In the genomic region with DNA sequence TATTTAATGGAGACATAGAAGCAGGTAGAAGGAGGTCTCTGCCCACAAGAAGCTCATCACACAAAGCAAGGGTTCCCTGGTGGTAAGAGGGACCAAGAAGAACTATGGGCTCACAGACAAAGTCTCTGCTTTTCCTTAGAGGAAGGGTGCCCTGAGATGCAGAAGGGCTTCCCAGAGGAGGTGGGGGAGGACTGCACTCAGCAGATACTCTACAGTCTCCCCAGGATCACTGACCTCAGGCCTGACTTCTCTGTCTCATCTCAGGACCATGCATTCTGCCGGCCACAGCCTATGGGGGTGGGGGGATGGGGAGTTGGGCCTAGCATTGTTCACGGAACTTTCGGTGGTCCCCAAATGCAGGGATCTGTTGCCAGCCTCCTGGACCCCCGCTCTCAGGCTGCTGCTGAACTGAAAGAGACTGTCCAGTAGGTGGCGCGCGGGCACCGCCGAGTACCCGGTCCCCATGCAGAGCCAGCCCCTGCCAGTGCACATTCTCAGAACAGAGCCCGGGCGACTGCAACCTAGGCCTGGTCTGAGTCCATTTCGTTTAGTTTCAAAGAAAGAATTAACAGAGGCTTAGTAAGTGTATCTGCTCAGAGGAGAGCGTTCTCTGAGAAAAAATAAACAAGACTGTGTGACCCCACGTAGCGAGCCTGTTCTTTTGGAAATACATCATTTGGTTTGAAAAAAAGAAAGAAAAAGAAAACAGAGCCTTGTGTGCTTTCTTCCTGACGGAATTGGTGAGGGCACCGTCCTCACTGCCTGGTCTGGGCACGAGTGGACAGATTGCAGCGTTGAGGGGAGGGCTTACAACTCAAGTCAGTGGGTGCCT, we compare ENCODE assay signal across 9 cellular contexts.
DNase-seq lines count a peak whose midpoint lies in the region; ATAC-seq and TF ChIP-seq lines count a peak whose summit lies in the region.
"Had no signal": no experiment of that assay in that cellular context is flagged by ENCODE, and none has a peak within 500 bp of the region (broad histone marks: within the 10 kb centered on the region; RNA-seq: fewer than 3 reads in every experiment).

No MANE protein-coding gene starts in this region.

- peak; percentile 73 for TF ChIP-seq CTCF in epithelial cell of proximal tubule (conservative IDR thresholded peaks at IDR 0.05; ENCODE audit: low read depth, low read length)

- H3K4me1 Mint-ChIP-seq in activated CD4-positive, alpha-beta T cell treated with anti-CD3 and anti-CD28 coated beads, Interleukin-2, amount 10 ng/mL, durations not matched to agents 7 days and 5 days: no peaks in the 10 kb centered on the region
- H3K4me1 Mint-ChIP-seq: CD4-positive, alpha-beta memory T cell had no signal

- H3K36me3 ChIP-seq in stomach smooth muscle (ENCODE audit: control insufficient read depth in 2 of 2, insufficient read depth in 2 of 2, low read length in 2 of 2): no peaks in the 10 kb centered on the region

- H3K27ac ChIP-seq in stomach smooth muscle (ENCODE audit: low read length): no peak overlapping the region

- no peak overlapping the region for H3K4me3 Mint-ChIP-seq in activated CD4-positive, alpha-beta T cell treated with anti-CD3 and anti-CD28 coated beads, Interleukin-2, amount 10 ng/mL, durations not matched to agents 7 days and 5 days

- DNase-seq in NCI-H524 (lab: John Stamatoyannopoulos, UW): peak; percentile 3 to 58
- DNase-seq in NCI-H524 treated with DMSO at 0.1 percent for 48 hours (lab: John Stamatoyannopoulos, UW): no peak
- peak; percentile 38 for DNase-seq in NCI-H2171 (lab: John Stamatoyannopoulos, UW)
- peak; percentile 49 for DNase-seq in activated CD4-positive, alpha-beta T cell treated with anti-CD3 and anti-CD28 coated beads, Interleukin-2, amount 10 ng/mL, durations not matched to agents 7 days and 5 days
- DNase-seq in epithelial cell of proximal tubule (ENCODE audit: low read depth): no peak
- DNase-seq in mucosa of gallbladder (ENCODE audit: low spot score): peak; percentile 67

- H3K27me3 Mint-ChIP-seq in activated CD4-positive, alpha-beta T cell treated with anti-CD3 and anti-CD28 coated beads, Interleukin-2, amount 10 ng/mL, durations not matched to agents 7 days and 5 days: no peaks in the 10 kb centered on the region

- H3K9me3 Mint-ChIP-seq in activated CD4-positive, alpha-beta T cell treated with anti-CD3 and anti-CD28 coated beads, Interleukin-2, amount 10 ng/mL, durations not matched to agents 7 days and 5 days: no peaks in the 10 kb centered on the region

- H3K9me3 ChIP-seq in stomach smooth muscle (ENCODE audit: control insufficient read depth in 2 of 2, low read length in 2 of 2): no peaks in the 10 kb centered on the region

- no peaks in the 10 kb centered on the region for H3K27me3 ChIP-seq in stomach smooth muscle (ENCODE audit: control insufficient read depth in 1 of 2, insufficient read depth in 2 of 2, low read length in 2 of 2)

- POLR2A ChIA-PET in activated CD4-positive, alpha-beta T cell treated with anti-CD3 and anti-CD28 coated beads, Interleukin-2, amount 10 ng/mL, durations not matched to agents 7 days and 5 days (lab: Charles Lee): no interaction called here

- peak overlapping the region; percentile 20 to 21 for H3K9ac ChIP-seq in stomach smooth muscle (ENCODE audit: low read length in 2 of 2)

- peaks cover 10% of the 10 kb centered on the region for H3K4me1 ChIP-seq in stomach smooth muscle (ENCODE audit: control insufficient read depth, insufficient read depth, low read length)

- H3K36me3 Mint-ChIP-seq in activated CD4-positive, alpha-beta T cell treated with anti-CD3 and anti-CD28 coated beads, Interleukin-2, amount 10 ng/mL, durations not matched to agents 7 days and 5 days (ENCODE audit: low read depth): no peaks in the 10 kb centered on the region
- H3K36me3 Mint-ChIP-seq: CD4-positive, alpha-beta memory T cell had no signal

- no peak overlapping the region for H3K27ac Mint-ChIP-seq in activated CD4-positive, alpha-beta T cell treated with anti-CD3 and anti-CD28 coated beads, Interleukin-2, amount 10 ng/mL, durations not matched to agents 7 days and 5 days
- H3K27ac Mint-ChIP-seq: CD4-positive, alpha-beta memory T cell had no signal

- H3K4me3 ChIP-seq in epithelial cell of proximal tubule (ENCODE audit: low read depth, low read length): no peak overlapping the region
- H3K4me3 ChIP-seq in stomach smooth muscle (ENCODE audit: low read length in 2 of 2): peak overlapping the region; percentile 21 to 35

- ATAC-seq in HG02870 (IDR thresholded peaks at IDR 0.05; ENCODE audit: unreplicated experiment): peak; percentile 61

- CTCF ChIA-PET in activated CD4-positive, alpha-beta T cell treated with anti-CD3 and anti-CD28 coated beads, Interleukin-2, amount 10 ng/mL, durations not matched to agents 7 days and 5 days (lab: Charles Lee): interaction anchor here (1.3 kb wide), 1 partner anchor 24 kb away, joined by 5 read pairs; no protein-coding TSS in a partner anchor

Comparison
In these comparisons a context has a peak if more than half of its experiments do, and no peak if none do; other contexts are left out.
1. DNase-seq: peak in NCI-H524 (2 of 2), NCI-H2171 (single experiment), activated CD4-positive, alpha-beta T cell treated with anti-CD3 and anti-CD28 coated beads, Interleukin-2, amount 10 ng/mL, durations not matched to agents 7 days and 5 days (single experiment) and mucosa of gallbladder (single experiment); none in NCI-H524 treated with DMSO at 0.1 percent for 48 hours (single experiment) and epithelial cell of proximal tubule (single experiment).